1 cellular context compared by ENCODE assay signal in genomic region chr20:32582659-32583580, GRCh38.
TF ChIP-seq lines count a peak whose summit lies in the region.

No MANE protein-coding gene starts in this region.

TF ChIP-seq in HepG2, 621 proteins besides CTCF, POLR2A, EP300 and RAD21 (continued from another document and continues in another):
- TF ChIP-seq RERE (CRISPR knock-in tag; IDR thresholded peaks at IDR 0.05; ENCODE audit: low read depth) (no peak), PHF21A (CRISPR knock-in tag; IDR thresholded peaks at IDR 0.05) (peak; percentile 14), HOXA7 (CRISPR knock-in tag; IDR thresholded peaks at IDR 0.05) (no peak), SNAPC4 (CRISPR knock-in tag; IDR thresholded peaks at IDR 0.05) (no peak), KLF11 (CRISPR knock-in tag; IDR thresholded peaks at IDR 0.05) (no peak), ZNF678 (CRISPR knock-in tag; IDR thresholded peaks at IDR 0.05) (no peak; the same call in 1 of the 2 replicates), JUNB (CRISPR knock-in tag; IDR thresholded peaks at IDR 0.05; ENCODE audit: borderline replicate concordance) (no peak), ZFP62 (CRISPR knock-in tag; IDR thresholded peaks at IDR 0.05) (no peak), ZNF225 (CRISPR knock-in tag; IDR thresholded peaks at IDR 0.05) (no peak; the same call in 1 of the 2 replicates), SRSF1 (optimal IDR thresholded peaks at IDR 0.05; ENCODE audit: low read depth, low read length) (no peak), ZSCAN9 (CRISPR knock-in tag; IDR thresholded peaks at IDR 0.05; ENCODE audit: borderline replicate concordance) (no peak), CHCHD3 (CRISPR knock-in tag; IDR thresholded peaks at IDR 0.05) (no peak), MED13 (CRISPR knock-in tag; IDR thresholded peaks at IDR 0.05) (no peak), MTA1 (CRISPR knock-in tag; IDR thresholded peaks at IDR 0.05; ENCODE audit: borderline replicate concordance) (peak; percentile 18; the same call in 1 of the 2 replicates), JARID2 (CRISPR knock-in tag; IDR thresholded peaks at IDR 0.05; ENCODE audit: insufficient replicate concordance) (no peak), THYN1 (CRISPR knock-in tag; IDR thresholded peaks at IDR 0.05; ENCODE audit: borderline replicate concordance, low read depth) (no peak), SCMH1 (CRISPR knock-in tag; IDR thresholded peaks at IDR 0.05; ENCODE audit: borderline replicate concordance) (no peak), ARID4A (CRISPR knock-in tag; IDR thresholded peaks at IDR 0.05; ENCODE audit: borderline replicate concordance) (peak; percentile 54; the same call in 1 of the 2 replicates), ZNF672 (CRISPR knock-in tag; IDR thresholded peaks at IDR 0.05) (no peak), U2AF2 (IDR thresholded peaks at IDR 0.05; ENCODE audit: low read depth, low read length) (no peak), AFF4 (CRISPR knock-in tag; IDR thresholded peaks at IDR 0.05) (no peak), ZNF598 (CRISPR knock-in tag; IDR thresholded peaks at IDR 0.05; ENCODE audit: borderline replicate concordance) (no peak), ZGPAT (CRISPR knock-in tag; IDR thresholded peaks at IDR 0.05) (no peak; the same call in 1 of the 2 replicates), MEIS1 (CRISPR knock-in tag; IDR thresholded peaks at IDR 0.05; ENCODE audit: borderline replicate concordance) (0 out of 2 replicates have a peak, but pooled peaks have one; percentile 1), PHF5A (CRISPR knock-in tag; IDR thresholded peaks at IDR 0.05; ENCODE audit: low read depth, unreplicated experiment) (no peak), FOXA3 (CRISPR knock-in tag; IDR thresholded peaks at IDR 0.05) (0 out of 2 replicates have a peak, but pooled peaks have one; percentile 20), NCOA2 (CRISPR knock-in tag; IDR thresholded peaks at IDR 0.05) (no peak), HNRNPL (IDR thresholded peaks at IDR 0.05; ENCODE audit: low read depth, low read length) (peak; percentile 86), KDM2A (CRISPR knock-in tag; IDR thresholded peaks at IDR 0.05; ENCODE audit: borderline replicate concordance, low read depth) (peak; percentile 42; the same call in 1 of the 2 replicates), ZNF160 (CRISPR knock-in tag; IDR thresholded peaks at IDR 0.05) (no peak), MIER3 (CRISPR knock-in tag; IDR thresholded peaks at IDR 0.05; ENCODE audit: borderline replicate concordance) (no peak), ZNF337 (CRISPR knock-in tag; IDR thresholded peaks at IDR 0.05; ENCODE audit: borderline replicate concordance, low read depth) (no peak), ZNF460 (CRISPR knock-in tag; IDR thresholded peaks at IDR 0.05; ENCODE audit: borderline replicate concordance) (no peak), NPAS2 (CRISPR knock-in tag; IDR thresholded peaks at IDR 0.05; ENCODE audit: borderline replicate concordance) (no peak), KAT8 (CRISPR knock-in tag; IDR thresholded peaks at IDR 0.05) (no peak), NBN (conservative IDR thresholded peaks at IDR 0.05) (no peak), ZNF552 (CRISPR knock-in tag; IDR thresholded peaks at IDR 0.05; ENCODE audit: borderline replicate concordance) (no peak)
- TF ChIP-seq, protein P1, sequence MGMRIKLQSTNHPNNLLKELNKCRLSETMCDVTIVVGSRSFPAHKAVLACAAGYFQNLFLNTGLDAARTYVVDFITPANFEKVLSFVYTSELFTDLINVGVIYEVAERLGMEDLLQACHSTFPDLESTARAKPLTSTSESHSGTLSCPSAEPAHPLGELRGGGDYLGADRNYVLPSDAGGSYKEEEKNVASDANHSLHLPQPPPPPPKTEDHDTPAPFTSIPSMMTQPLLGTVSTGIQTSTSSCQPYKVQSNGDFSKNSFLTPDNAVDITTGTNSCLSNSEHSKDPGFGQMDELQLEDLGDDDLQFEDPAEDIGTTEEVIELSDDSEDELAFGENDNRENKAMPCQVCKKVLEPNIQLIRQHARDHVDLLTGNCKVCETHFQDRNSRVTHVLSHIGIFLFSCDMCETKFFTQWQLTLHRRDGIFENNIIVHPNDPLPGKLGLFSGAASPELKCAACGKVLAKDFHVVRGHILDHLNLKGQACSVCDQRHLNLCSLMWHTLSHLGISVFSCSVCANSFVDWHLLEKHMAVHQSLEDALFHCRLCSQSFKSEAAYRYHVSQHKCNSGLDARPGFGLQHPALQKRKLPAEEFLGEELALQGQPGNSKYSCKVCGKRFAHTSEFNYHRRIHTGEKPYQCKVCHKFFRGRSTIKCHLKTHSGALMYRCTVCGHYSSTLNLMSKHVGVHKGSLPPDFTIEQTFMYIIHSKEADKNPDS (CRISPR knock-in tag; IDR thresholded peaks at IDR 0.05), result peak; percentile 55; the same call in 1 of the 2 replicates
